ENCODE assay signal across 29 cellular contexts in the genomic region with DNA sequence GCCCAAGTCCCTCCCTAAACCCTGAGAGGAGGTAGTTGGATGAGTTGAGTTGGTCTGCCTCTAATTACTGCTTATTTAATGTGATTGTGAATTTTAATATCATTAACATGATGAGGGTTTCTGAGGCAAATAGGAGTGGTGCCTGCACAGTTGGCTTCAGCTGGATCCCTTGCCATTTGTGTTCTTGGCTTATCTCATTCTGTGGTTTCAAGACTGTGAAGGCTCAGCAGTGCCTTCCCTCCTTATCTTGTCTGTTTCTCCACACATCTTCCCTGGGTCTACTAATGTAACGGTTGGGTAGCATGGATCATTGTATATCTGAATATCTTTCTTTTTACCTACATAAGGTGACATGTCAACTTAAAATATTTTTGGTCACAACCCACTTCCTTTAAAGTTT. TPM values are rescaled to one million over a fixed set of nuclear protein-coding genes. Genes with fewer than 3 reads are reported as not detected.
"Had no signal": no experiment of that assay in that cellular context is flagged by ENCODE, and none has a peak within 500 bp of the region (broad histone marks: within the 10 kb centered on the region; RNA-seq: fewer than 3 reads in every experiment).

No MANE protein-coding gene starts in this region.

- DNase-seq: activated CD4-positive, alpha-beta T cell treated with anti-CD3 and anti-CD28 coated beads for 48 hours; activated CD4-positive, alpha-beta T cell treated with anti-CD3 and anti-CD28 coated beads, Interleukin-2, amount 50 U/mL, for 4 hours; activated CD4-positive, CD25-positive, alpha-beta regulatory T cell treated with anti-CD3 and anti-CD28 coated beads, Interleukin-2, amount 50 U/mL, for 72 hours; activated effector memory CD4-positive, alpha-beta T cell treated with anti-CD3 and anti-CD28 coated beads, Interleukin-2, amount 50 U/mL, for 16 hours; activated naive CD4-positive, alpha-beta T cell treated with Interleukin-2 at 50 U/mL for 16 hours; activated naive CD8-positive, alpha-beta T cell treated with anti-CD3 and anti-CD28 coated beads, Interleukin-2, amount 50 U/mL, for 24 hours; activated T-cell treated with anti-CD3 and anti-CD28 coated beads, Interleukin-2, amount 50 U/mL, for 4 hours; amygdala; brain microvascular endothelial cell; KG1; MV-4-11; NCI-H1417 treated with DMSO at 0.1 percent for 48 hours; NCI-H1694; NCI-H2029; NCI-H2107; NCI-H345; NCI-H510A; NCI-H526 treated with DMSO at 0.1 percent for 48 hours; NCI-H82; PC-3; SHP77; T-helper 17 cell; T-helper 9 cell had no signal

- H3K27ac ChIP-seq: brain microvascular endothelial cell, cardiac muscle cell, SJSA1 had no signal

- H3K36me3 ChIP-seq: brain microvascular endothelial cell, cardiac muscle cell, SJSA1 had no signal

- H3K4me3 ChIP-seq: cardiac muscle cell, SJSA1 had no signal

- ATAC-seq: activated naive CD4-positive, alpha-beta T cell treated with anti-CD3 and anti-CD28 coated beads, Interleukin-2, amount 50 U/mL, for 72 hours; activated naive CD8-positive, alpha-beta T cell treated with anti-CD3 and anti-CD28 coated beads, Interleukin-2, amount 50 U/mL, for 24 hours; activated T-cell treated with anti-CD3 and anti-CD28 coated beads, Interleukin-2, amount 50 U/mL, for 4 hours; PC-3; T-helper 17 cell; WTC11 had no signal

- H3K9me3 ChIP-seq: SJSA1 had no signal

RNA-seq across cellular contexts. Expression of a gene that starts 1.6 kb away (rescaled TPM):
- total RNA-seq: activated naive CD4-positive, alpha-beta T cell treated with anti-CD3 and anti-CD28 coated beads, Interleukin-2, amount 50 U/mL, for 72 hours; activated T-cell treated with anti-CD3 and anti-CD28 coated beads, Interleukin-2, amount 50 U/mL, for 4 hours; LHCN-M2; PC-3; SJSA1; T-helper 17 cell had no signal
- polyA plus RNA-seq: cardiac muscle cell had no signal

RNA-seq across cellular contexts. Expression of a gene that starts 8.5 kb away (rescaled TPM):
- total RNA-seq: activated naive CD4-positive, alpha-beta T cell treated with anti-CD3 and anti-CD28 coated beads, Interleukin-2, amount 50 U/mL, for 72 hours; activated T-cell treated with anti-CD3 and anti-CD28 coated beads, Interleukin-2, amount 50 U/mL, for 4 hours; cardiac muscle cell; LHCN-M2; M059J; PC-3; SJSA1; T-helper 17 cell had no signal
- polyA plus RNA-seq: cardiac muscle cell had no signal
